Comparison of ENCODE assay signal across 8 cellular contexts in genomic region chr1:162497104-162497722, GRCh38. TPM values are rescaled to one million over a fixed set of nuclear protein-coding genes. Genes with fewer than 3 reads are reported as not detected.
DNase-seq lines count a peak whose midpoint lies in the region; ATAC-seq and TF ChIP-seq lines count a peak whose summit lies in the region.

No MANE protein-coding gene starts in this region.

- TF ChIP-seq POLR2A in esophagus squamous epithelium (IDR thresholded peaks at IDR 0.05), result no peak

- H3K4me1 ChIP-seq in DND-41 (ENCODE audit: insufficient read depth, low read length) (peaks cover 41% of the 10 kb centered on the region), RWPE2 (ENCODE audit: insufficient read depth, poor library complexity, severe bottlenecking) (peaks cover 12% of the 10 kb centered on the region), esophagus squamous epithelium (peaks cover 8 to 39% (median 25%) of the 10 kb centered on the region in 3 donors)

- TF ChIP-seq CTCF in DND-41 (IDR thresholded peaks at IDR 0.05; ENCODE audit: borderline replicate concordance, extremely low read depth, low read length, poor library complexity, severe bottlenecking) (no peak), RWPE2 (IDR thresholded peaks at IDR 0.05; ENCODE audit: poor library complexity, severe bottlenecking) (no peak), esophagus squamous epithelium (IDR thresholded peaks at IDR 0.05) (peak in 1 of 6 experiments; percentile 9)

- peak overlapping the region; percentile 91 for H3K4me2 ChIP-seq in DND-41 (ENCODE audit: insufficient read depth, low read length)

- peak overlapping the region; percentile 93 to 99 for H3K4me3 ChIP-seq in DND-41 (ENCODE audit: low read depth in 1 of 2, low read length in 2 of 2)
- peak overlapping the region; percentile 84 for H3K4me3 ChIP-seq in RWPE2 (ENCODE audit: severe bottlenecking)
- peak overlapping the region; percentile 80 to 100 (median 96) for H3K4me3 ChIP-seq in esophagus squamous epithelium

- ATAC-seq in DND-41 (ENCODE audit: insufficient read depth, low read depth), result no peak
- ATAC-seq in RWPE2 (ENCODE audit: low read depth), result no peak; the same call in 2 of the 3 replicates
- no peak for ATAC-seq in GM19455 (IDR thresholded peaks at IDR 0.05; ENCODE audit: unreplicated experiment)

- peak overlapping the region; percentile 91 for H3K27ac ChIP-seq in DND-41 (ENCODE audit: low read length)
- H3K27ac ChIP-seq in RWPE2 (ENCODE audit: poor library complexity, severe bottlenecking), result peak overlapping the region; percentile 63
- H3K27ac ChIP-seq in esophagus squamous epithelium, result peak overlapping the region; percentile 92 to 97 (median 94)

- H2AFZ ChIP-seq in DND-41 (ENCODE audit: low read depth, low read length), result peak overlapping the region; percentile 98

- DNase-seq in DND-41 (no peak), RWPE2 (ENCODE audit: low spot score) (no peak), esophagus squamous epithelium (lab: John Stamatoyannopoulos, UW) (no peak), pons (ENCODE audit: low spot score) (peak; percentile 2), DMS153 (lab: John Stamatoyannopoulos, UW) (no peak), NCI-H1694 (lab: John Stamatoyannopoulos, UW) (no peak), inferior parietal cortex (ENCODE audit: extremely low spot score) (no peak)

- intact Hi-C loops in esophagus squamous epithelium (cut with DNase I), result no loop called here

- H3K36me3 ChIP-seq in DND-41 (ENCODE audit: insufficient read depth, low read length) (peaks cover 24% of the 10 kb centered on the region), RWPE2 (ENCODE audit: low read depth) (peaks cover 30% of the 10 kb centered on the region), esophagus squamous epithelium (peaks cover 6 to 21% (median 18%) of the 10 kb centered on the region in 3 donors)

- no peaks in the 10 kb centered on the region for H3K27me3 ChIP-seq in DND-41 (ENCODE audit: insufficient read depth, low read length, poor library complexity)
- H3K27me3 ChIP-seq in RWPE2 (ENCODE audit: insufficient read depth, poor library complexity, severe bottlenecking), result no peaks in the 10 kb centered on the region
- H3K27me3 ChIP-seq in esophagus squamous epithelium, result peaks cover 0 to 9% (median 0%) of the 10 kb centered on the region in 4 donors

- H3K9me3 ChIP-seq in DND-41 (ENCODE audit: insufficient read depth, low read length, severe bottlenecking) (peaks cover 3% of the 10 kb centered on the region), RWPE2 (ENCODE audit: severe bottlenecking) (no peaks in the 10 kb centered on the region), esophagus squamous epithelium (no peaks in the 10 kb centered on the region)

- peaks cover 20% of the 10 kb centered on the region for H4K20me1 ChIP-seq in DND-41 (ENCODE audit: insufficient read depth, low read length)

- 38% methylated on average over 13 of the region's 13 CpGs for WGBS in esophagus squamous epithelium, 2 donors

- peak overlapping the region; percentile 99 for H3K9ac ChIP-seq in DND-41 (ENCODE audit: low read depth, low read length)

- peaks cover 48% of the 10 kb centered on the region for H3K79me2 ChIP-seq in DND-41 (ENCODE audit: insufficient read depth, low read length)

RNA-seq across cellular contexts. Expression of gene UHMK1, which starts 0.4 kb away (rescaled TPM):
- 10 to 100 TPM; 24.8 to 42.6 (median 34.7) TPM for total RNA-seq in esophagus squamous epithelium
